Comparison of ENCODE assay signal across 13 cellular contexts in the genomic region with DNA sequence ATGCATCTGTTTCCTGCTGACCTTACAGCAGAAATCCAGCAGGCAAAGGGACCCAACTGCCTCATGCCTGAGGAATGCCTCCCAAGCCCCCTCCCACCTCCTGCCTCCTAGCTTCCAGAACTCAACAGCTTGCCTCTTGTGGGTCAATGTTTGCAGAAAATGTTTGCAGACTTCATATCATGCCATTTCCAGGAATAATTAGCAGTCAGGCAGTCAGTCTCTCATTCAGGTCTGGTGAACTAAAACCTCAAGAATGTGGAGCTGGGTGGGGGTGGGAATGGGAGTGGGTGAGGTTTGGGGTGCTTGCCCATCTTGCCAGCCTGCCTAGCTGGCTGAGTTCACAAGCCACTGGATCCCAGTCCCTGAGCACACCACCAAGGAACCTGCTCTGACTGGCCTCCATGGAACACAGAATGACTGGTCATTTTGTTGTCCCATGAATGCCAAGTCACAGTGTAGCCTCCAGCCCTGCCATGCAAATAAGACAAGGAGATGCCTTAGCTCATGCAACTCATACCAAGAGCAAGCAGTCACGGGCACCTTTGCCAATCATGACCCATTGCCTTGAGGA. TPM values are rescaled to one million over a fixed set of nuclear protein-coding genes. Genes with fewer than 3 reads are reported as not detected.
DNase-seq lines count a peak whose midpoint lies in the region; ATAC-seq and TF ChIP-seq lines count a peak whose summit lies in the region.
"Had no signal": no experiment of that assay in that cellular context is flagged by ENCODE, and none has a peak within 500 bp of the region (broad histone marks: within the 10 kb centered on the region; RNA-seq: fewer than 3 reads in every experiment).

No MANE protein-coding gene starts in this region.

- no peaks in the 10 kb centered on the region for H3K9me3 ChIP-seq in AG04450 (ENCODE audit: control insufficient read depth, insufficient read depth, low read length)
- H3K9me3 ChIP-seq in Karpas-422 (ENCODE audit: low read length): no peaks in the 10 kb centered on the region
- H3K9me3 ChIP-seq: thyroid gland had no signal

- DNase-seq in AG04450 (ENCODE audit: low read depth, low spot score): peak; percentile 61
- DNase-seq in HPDE6-E6E7 (ENCODE audit: extremely low spot score): peak; percentile 27
- DNase-seq in astrocyte of the spinal cord (ENCODE audit: low read depth, low spot score): peak; percentile 79
- DNase-seq in kidney glomerular epithelial cell (lab: John Stamatoyannopoulos, UW): peak; percentile 60
- no peak for DNase-seq in Ammon's horn (ENCODE audit: low spot score)
- no peak for DNase-seq in activated naive CD4-positive, alpha-beta T cell treated with anti-CD3 and anti-CD28 coated beads, Interleukin-2, amount 50 U/mL, for 16 hours
- DNase-seq in Karpas-422: no peak
- DNase-seq: COR-L47; NCI-H526; stimulated activated CD4-positive, alpha-beta T cell treated with anti-CD3 and anti-CD28 coated beads, Interleukin-15, amount 100 ng/mL, for 24 hours; thyroid gland had no signal

- no peak overlapping the region for H3K4me2 ChIP-seq in Karpas-422 (ENCODE audit: low read depth, low read length, poor library complexity, severe bottlenecking)

- H4K20me1 ChIP-seq in Karpas-422 (ENCODE audit: insufficient read depth, low read depth, low read length): no peaks in the 10 kb centered on the region

- in situ Hi-C loops in astrocyte of the spinal cord (cut with HindIII; ENCODE audit: low sequenced_read_pairs): no loop called here

- 0 out of 2 replicates have a peak, but pooled peaks have one; percentile 14 for TF ChIP-seq CTCF in AG04450 (IDR thresholded peaks at IDR 0.05; ENCODE audit: low read depth, low read length)
- no peak for TF ChIP-seq CTCF in astrocyte of the spinal cord (IDR thresholded peaks at IDR 0.05; ENCODE audit: low read depth, low read length)

- H3K27me3 ChIP-seq in AG04450 (ENCODE audit: control insufficient read depth, insufficient read depth, low read length) (no peaks in the 10 kb centered on the region), Karpas-422 (ENCODE audit: low read length) (0 out of 2 replicates have a peak, but pooled peaks cover 3% of the 10 kb centered on the region)
- H3K27me3 ChIP-seq: cardiac muscle cell, thyroid gland had no signal

- no peak overlapping the region for H2AFZ ChIP-seq in Karpas-422 (ENCODE audit: low read length)

- no peak overlapping the region for H3K9ac ChIP-seq in Karpas-422 (ENCODE audit: low read length)

- no peaks in the 10 kb centered on the region for H3K4me1 ChIP-seq in Karpas-422 (ENCODE audit: low read length)
- H3K4me1 ChIP-seq: thyroid gland had no signal

- H3K79me2 ChIP-seq in Karpas-422 (ENCODE audit: low read length): no peaks in the 10 kb centered on the region

- POLR2A ChIA-PET in AG04450 (lab: Yijun Ruan, JAX): interaction anchor here (0.7 to 2.1 kb wide), 7 partner anchors 9 to 119 kb away, joined by 3 to 30 read pairs (median 6); no protein-coding TSS in a partner anchor

- H3K36me3 ChIP-seq in Karpas-422 (ENCODE audit: insufficient read depth, low read length): no peaks in the 10 kb centered on the region
- H3K36me3 ChIP-seq: cardiac muscle cell, thyroid gland had no signal

- CTCF ChIA-PET in AG04450 (lab: Charles Lee): interaction anchor here (0.5 to 0.9 kb wide), 2 partner anchors 35 to 119 kb away, joined by 3 to 4 read pairs; no protein-coding TSS in a partner anchor

- H3K4me3 ChIP-seq in AG04450 (ENCODE audit: low read depth, low read length): no peak overlapping the region
- no peak overlapping the region for H3K4me3 ChIP-seq in astrocyte of the spinal cord (ENCODE audit: low read depth, low read length)
- no peak overlapping the region for H3K4me3 ChIP-seq in Karpas-422 (ENCODE audit: low read length)
- H3K4me3 ChIP-seq: cardiac muscle cell, thyroid gland had no signal

- H3K9me2 ChIP-seq in Karpas-422 (replicated peaks; ENCODE audit: insufficient read depth, low read length): no peaks in the 10 kb centered on the region

- no peak for ATAC-seq in HG02610 (IDR thresholded peaks at IDR 0.05; ENCODE audit: unreplicated experiment)

- H3K27ac ChIP-seq in AG04450 (ENCODE audit: low read depth, low read length): peak overlapping the region; percentile 97
- H3K27ac ChIP-seq in Karpas-422 (ENCODE audit: low read length): no peak overlapping the region
- H3K27ac ChIP-seq: cardiac muscle cell, thyroid gland had no signal

RNA-seq across cellular contexts. Expression of gene PLAC1, which starts 12.1 kb away (rescaled TPM):
- 2.4 and 2.6 TPM in 2 replicates for polyA plus RNA-seq in AG04450 (2011; rRNA removed)
- polyA minus RNA-seq in AG04450 (2011; rRNA and poly(A)+ RNA removed): 0.64 and 1.3 TPM in 2 replicates
- not detected in 2 replicates for total RNA-seq in Karpas-422 (2014; rRNA removed; shearing (Covaris generic); ENCODE audit: low replicate concordance)
- total RNA-seq: thyroid gland had no signal

Comparison
In these comparisons a context has a peak if more than half of its experiments do, and no peak if none do; other contexts are left out.
1. DNase-seq: peak in AG04450 (single experiment), HPDE6-E6E7 (single experiment), astrocyte of the spinal cord (single experiment) and kidney glomerular epithelial cell (single experiment); none in Ammon's horn (single experiment), activated naive CD4-positive, alpha-beta T cell treated with anti-CD3 and anti-CD28 coated beads, Interleukin-2, amount 50 U/mL, for 16 hours (single experiment) and Karpas-422 (single experiment).